10 cellular contexts compared by ENCODE assay signal in genomic region chr1:111191496-111191895, GRCh38. TPM values are rescaled to one million over a fixed set of nuclear protein-coding genes. Genes with fewer than 3 reads are reported as not detected.
DNase-seq lines count a peak whose midpoint lies in the region; ATAC-seq and TF ChIP-seq lines count a peak whose summit lies in the region.
"Had no signal": no experiment of that assay in that cellular context is flagged by ENCODE, and none has a peak within 500 bp of the region (broad histone marks: within the 10 kb centered on the region; RNA-seq: fewer than 3 reads in every experiment).

No MANE protein-coding gene starts in this region.

- ATAC-seq in DND-41 (ENCODE audit: insufficient read depth, low read depth) (no peak), HG02642 (IDR thresholded peaks at IDR 0.05; ENCODE audit: poor library complexity, unreplicated experiment) (no peak), HG03045 (IDR thresholded peaks at IDR 0.05; ENCODE audit: unreplicated experiment) (no peak)

- H3K36me3 ChIP-seq in DND-41 (ENCODE audit: insufficient read depth, low read length) (peaks cover 100% of the 10 kb centered on the region), skeletal muscle tissue (ENCODE audit: control insufficient read depth in 3 of 3, insufficient read depth in 3 of 3, low read length in 3 of 3) (peaks cover 8 to 22% (median 22%) of the 10 kb centered on the region in 3 donors)

- peaks cover 21% of the 10 kb centered on the region for H3K27me3 Mint-ChIP-seq in endothelial cell (ENCODE audit: unreplicated experiment)

- H3K27ac ChIP-seq in DND-41 (ENCODE audit: low read length) (peak overlapping the region; percentile 40), skeletal muscle tissue (ENCODE audit: low read depth, low read length) (peak overlapping the region; percentile 70)
- H3K27ac ChIP-seq: SJCRH30 had no signal

- H3K9ac ChIP-seq in DND-41 (ENCODE audit: low read depth, low read length) (no peak overlapping the region), skeletal muscle tissue (ENCODE audit: low read depth in 1 of 3, low read length in 3 of 3) (no peak overlapping the region)

- no peak for DNase-seq in DND-41
- DNase-seq in RKO (ENCODE audit: low spot score), result peak; percentile 57
- DNase-seq in endothelial cell (ENCODE audit: low spot score), result no peak
- no peak for DNase-seq in GM13977 (ENCODE audit: low spot score)
- DNase-seq in NCI-H2029 treated with DMSO at 0.1 percent for 48 hours (lab: John Stamatoyannopoulos, UW), result no peak
- DNase-seq: SJCRH30 had no signal

- H3K36me3 Mint-ChIP-seq in endothelial cell (ENCODE audit: low read depth, unreplicated experiment), result peaks cover 50% of the 10 kb centered on the region

- peak overlapping the region; percentile 95 for H3K27ac Mint-ChIP-seq in endothelial cell (ENCODE audit: unreplicated experiment)

- no peak overlapping the region for H2AFZ ChIP-seq in DND-41 (ENCODE audit: low read depth, low read length)

- H4K20me1 ChIP-seq in DND-41 (ENCODE audit: insufficient read depth, low read length), result peaks cover 30% of the 10 kb centered on the region

- TF ChIP-seq CTCF in DND-41 (IDR thresholded peaks at IDR 0.05; ENCODE audit: borderline replicate concordance, extremely low read depth, low read length, poor library complexity, severe bottlenecking) (no peak), endothelial cell (IDR thresholded peaks at IDR 0.05; ENCODE audit: unreplicated experiment) (no peak), GM13977 (IDR thresholded peaks at IDR 0.05; ENCODE audit: extremely low read depth, insufficient read depth, missing control alignments) (no peak)

- H3K4me3 ChIP-seq in DND-41 (ENCODE audit: low read depth in 1 of 2, low read length in 2 of 2) (no peak overlapping the region), skeletal muscle tissue (ENCODE audit: low read length in 3 of 3) (no peak overlapping the region)
- H3K4me3 ChIP-seq: SJCRH30 had no signal

- H3K9me3 ChIP-seq in DND-41 (ENCODE audit: insufficient read depth, low read length, severe bottlenecking) (no peaks in the 10 kb centered on the region), skeletal muscle tissue (ENCODE audit: control insufficient read depth in 3 of 3, low read length in 3 of 3) (no peaks in the 10 kb centered on the region)
- H3K9me3 ChIP-seq: SJCRH30 had no signal

- H3K4me1 ChIP-seq in DND-41 (ENCODE audit: insufficient read depth, low read length), result peaks cover 50% of the 10 kb centered on the region
- H3K4me1 ChIP-seq in skeletal muscle tissue (ENCODE audit: control insufficient read depth in 3 of 3, insufficient read depth in 3 of 3, low read length in 3 of 3), result peaks cover 3 to 19% (median 8%) of the 10 kb centered on the region in 3 donors
- H3K4me1 ChIP-seq: SJCRH30 had no signal

- H3K9me3 Mint-ChIP-seq in endothelial cell (ENCODE audit: unreplicated experiment), result no peaks in the 10 kb centered on the region

- H3K4me3 Mint-ChIP-seq in endothelial cell (ENCODE audit: unreplicated experiment), result no peak overlapping the region

- in situ Hi-C loops in GM13977 (cut with MboI; ENCODE audit: low pct_unique_long_range_greater_than_20kb, low sequenced_read_pairs, unreplicated experiment), result no loop called here

- peaks cover 82% of the 10 kb centered on the region for H3K4me1 Mint-ChIP-seq in endothelial cell (ENCODE audit: unreplicated experiment)

- no peaks in the 10 kb centered on the region for H3K27me3 ChIP-seq in DND-41 (ENCODE audit: insufficient read depth, low read length, poor library complexity)
- H3K27me3 ChIP-seq in skeletal muscle tissue (ENCODE audit: control insufficient read depth in 3 of 3, insufficient read depth in 3 of 3, low read length in 3 of 3), result no peaks in the 10 kb centered on the region
- H3K27me3 ChIP-seq: SJCRH30 had no signal

- H3K4me2 ChIP-seq in DND-41 (ENCODE audit: insufficient read depth, low read length), result 0 out of 2 replicates have a peak overlapping the region, but pooled peaks have one; percentile 12

- peaks cover 59% of the 10 kb centered on the region for H3K79me2 ChIP-seq in DND-41 (ENCODE audit: insufficient read depth, low read length)

RNA-seq across cellular contexts. Expression of gene DENND2D, which starts 8.9 kb away (rescaled TPM):
- total RNA-seq in endothelial cell (ENCODE audit: unreplicated experiment) (3.6 TPM), skeletal muscle tissue (3.7 TPM)
- total RNA-seq: SJCRH30 had no signal

RNA-seq across cellular contexts. Expression of gene CHI3L2, which starts 36.0 kb away (rescaled TPM):
- total RNA-seq in endothelial cell (ENCODE audit: unreplicated experiment) (1.3 TPM), skeletal muscle tissue (1.0 TPM)
- total RNA-seq: endothelial cell of umbilical vein had no signal

RNA-seq across cellular contexts. Expression of gene CEPT1, which starts 51.5 kb away (rescaled TPM):
- total RNA-seq in endothelial cell (ENCODE audit: unreplicated experiment) (127 TPM), skeletal muscle tissue (54.3 TPM)

RNA-seq across cellular contexts. Expression of gene DRAM2, which starts 51.6 kb away (rescaled TPM):
- 79.8 TPM for total RNA-seq in endothelial cell (ENCODE audit: unreplicated experiment)
- 38.1 TPM for total RNA-seq in skeletal muscle tissue
